21 cellular contexts compared by ENCODE assay signal in the genomic region with DNA sequence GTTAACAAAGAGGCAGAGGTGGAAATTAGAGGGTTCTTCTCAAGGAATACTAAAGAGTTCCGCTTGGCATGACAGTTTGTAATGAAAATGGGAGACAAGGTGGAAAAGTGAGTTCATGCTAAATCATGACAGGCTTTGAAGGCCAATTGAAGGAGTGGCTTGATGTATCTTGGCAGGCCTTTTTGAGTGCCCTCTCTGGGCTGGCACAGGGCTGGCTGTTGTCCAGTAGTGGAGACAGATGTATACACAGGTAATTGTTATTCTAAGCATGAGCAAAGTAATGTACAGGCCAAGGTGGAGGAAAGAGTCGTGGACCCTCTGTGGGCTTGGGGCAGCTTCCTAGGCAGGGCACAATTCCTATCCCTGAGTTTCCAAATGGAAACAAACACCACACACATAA.
A peak's percentile ranks its signal among the peaks of the same experiment; 100 is the strongest.
DNase-seq lines count a peak whose midpoint lies in the region; ATAC-seq and TF ChIP-seq lines count a peak whose summit lies in the region.
"Had no signal": no experiment of that assay in that cellular context is flagged by ENCODE, and none has a peak within 500 bp of the region (broad histone marks: within the 10 kb centered on the region; RNA-seq: fewer than 3 reads in every experiment).

No MANE protein-coding gene starts in this region.

- no peak overlapping the region for H2BK5ac ChIP-seq in mesendoderm (ENCODE audit: low read length)

- intact Hi-C loops in left ventricle myocardium superior (cut with micrococcal nuclease) (no loop called here), Right ventricle myocardium inferior (cut with DNase I) (no loop called here), body of pancreas (cut with DNase I) (no loop called here), stomach (cut with DNase I; ENCODE audit: low total_unique reads) (no loop called here)

- no peak overlapping the region for H4K8ac ChIP-seq in mesendoderm (ENCODE audit: low read depth, low read length)

- no peak overlapping the region for H3K4ac ChIP-seq in mesendoderm (ENCODE audit: low read depth, low read length)

- no peak overlapping the region for H2BK120ac ChIP-seq in mesendoderm (ENCODE audit: low read depth, low read length)

- H3K9ac ChIP-seq in mesendoderm (ENCODE audit: low read length), result no peak overlapping the region

- H3K9me3 ChIP-seq in body of pancreas, result no peaks in the 10 kb centered on the region
- H3K9me3 ChIP-seq in stomach, result no peaks in the 10 kb centered on the region
- H3K9me3 ChIP-seq: A549, Caco-2 had no signal

- peaks cover 13% of the 10 kb centered on the region for H3K4me1 ChIP-seq in body of pancreas
- no peaks in the 10 kb centered on the region for H3K4me1 ChIP-seq in stomach
- H3K4me1 ChIP-seq in mesendoderm (ENCODE audit: control insufficient read depth, low read depth, low read length), result no peaks in the 10 kb centered on the region
- H3K4me1 ChIP-seq: Caco-2 had no signal

- TF ChIP-seq CTCF in body of pancreas (IDR thresholded peaks at IDR 0.05) (no peak), stomach (IDR thresholded peaks at IDR 0.05) (no peak)

- H3K4me3 ChIP-seq in body of pancreas, result no peak overlapping the region
- H3K4me3 ChIP-seq in stomach, result no peak overlapping the region
- H3K4me3 ChIP-seq in mesendoderm (ENCODE audit: low read length), result no peak overlapping the region
- H3K4me3 ChIP-seq: A549 had no signal

- no peaks in the 10 kb centered on the region for H3K79me1 ChIP-seq in mesendoderm (ENCODE audit: low read length)

- no peak overlapping the region for H2BK15ac ChIP-seq in mesendoderm (replicated peaks; ENCODE audit: low read depth)

- H3K18ac ChIP-seq in mesendoderm (ENCODE audit: low read length), result no peak overlapping the region

- H3K4me2 ChIP-seq in mesendoderm (ENCODE audit: low read length), result no peak overlapping the region
- H3K4me2 ChIP-seq: A549 had no signal

- H3K27ac ChIP-seq in body of pancreas, result no peak overlapping the region
- H3K27ac ChIP-seq in stomach, result no peak overlapping the region
- H3K27ac ChIP-seq in mesendoderm (ENCODE audit: low read depth, low read length), result no peak overlapping the region
- H3K27ac ChIP-seq: 22Rv1, A549, C4-2B, HL-60 had no signal

- TF ChIP-seq POLR2A in body of pancreas (IDR thresholded peaks at IDR 0.05) (no peak), stomach (IDR thresholded peaks at IDR 0.05) (no peak)

- no peak overlapping the region for H2AK5ac ChIP-seq in mesendoderm (ENCODE audit: low read length)

- no peaks in the 10 kb centered on the region for H3K27me3 ChIP-seq in body of pancreas
- no peaks in the 10 kb centered on the region for H3K27me3 ChIP-seq in stomach
- no peaks in the 10 kb centered on the region for H3K27me3 ChIP-seq in mesendoderm (ENCODE audit: insufficient read depth, low read length, poor library complexity)

- DNase-seq in DMS153 (lab: John Stamatoyannopoulos, UW) (peak; percentile 31), DMS153 treated with DMSO at 0.1 percent for 48 hours (lab: John Stamatoyannopoulos, UW; ENCODE audit: unreplicated experiment) (no peak), left ventricle myocardium superior (no peak), Right ventricle myocardium inferior (ENCODE audit: missing footprints) (no peak), body of pancreas (peak; percentile 38 to 68 (median 54)), stomach (peak; percentile 49), inferior parietal cortex (ENCODE audit: extremely low spot score) (no peak), mesendoderm (no peak)
- DNase-seq: AML-193; Caco-2; CD4-positive, alpha-beta T cell; DMS79 treated with DMSO at 0.1 percent for 48 hours; GF-D8; GOT3; H7; HFFc6 had no signal

- TF ChIP-seq EP300 in stomach (IDR thresholded peaks at IDR 0.05), result no peak

- H3K79me2 ChIP-seq in mesendoderm (ENCODE audit: control insufficient read depth, insufficient read depth, low read length), result no peaks in the 10 kb centered on the region

- no peaks in the 10 kb centered on the region for H3K36me3 ChIP-seq in body of pancreas (replicated peaks in 1 of 2; ENCODE audit: insufficient read depth in 1 of 2, low read depth in 2 of 2)
- no peaks in the 10 kb centered on the region for H3K36me3 ChIP-seq in stomach
- H3K36me3 ChIP-seq in mesendoderm (ENCODE audit: control insufficient read depth, insufficient read depth, low read length), result no peaks in the 10 kb centered on the region

- 55 to 62% methylated on average over 2 of the region's 2 CpGs for WGBS in body of pancreas, 2 donors
- WGBS in stomach, 5 donors, result 59 to 73% (median 71%) methylated on average over 2 of the region's 2 CpGs
- WGBS in mesendoderm (ENCODE audit: extremely low coverage, insufficient coverage, low lambda C conversion rate), result no CpG with 5 or more reads among the region's 2 CpGs

- H3K23ac ChIP-seq in mesendoderm (ENCODE audit: low read length), result no peak overlapping the region

- no peak overlapping the region for H4K5ac ChIP-seq in mesendoderm (ENCODE audit: low read length)

- H3K56ac ChIP-seq in mesendoderm (ENCODE audit: low read length), result no peak overlapping the region

- ATAC-seq in left ventricle myocardium superior (peak; percentile 37), Right ventricle myocardium inferior (no peak), body of pancreas (peak; percentile 54)
- ATAC-seq: A549, HCT116 had no signal

Comparison
In these comparisons a context has a peak if more than half of its experiments do, and no peak if none do; other contexts are left out.
1. DNase-seq: peak in DMS153 (single experiment), body of pancreas (4 of 4) and stomach (single experiment); none in DMS153 treated with DMSO at 0.1 percent for 48 hours (single experiment), left ventricle myocardium superior (single experiment), Right ventricle myocardium inferior (single experiment), inferior parietal cortex (single experiment) and mesendoderm (single experiment).